In genomic region chrX:18985186-18985435, GRCh38 we compare ENCODE assay signal across 8 cellular contexts. TPM values are rescaled to one million over a fixed set of nuclear protein-coding genes. Genes with fewer than 3 reads are reported as not detected.
A peak's percentile ranks its signal among the peaks of the same experiment; 100 is the strongest.
DNase-seq lines count a peak whose midpoint lies in the region; ATAC-seq, FAIRE-seq and TF ChIP-seq lines count a peak whose summit lies in the region.

No MANE protein-coding gene starts in this region.

- no peaks in the 10 kb centered on the region for H4K20me1 ChIP-seq in MM.1S (ENCODE audit: insufficient read depth, low read length)

- no peak for ATAC-seq in pancreas
- no peak for ATAC-seq in HG02798 (IDR thresholded peaks at IDR 0.05; ENCODE audit: poor library complexity, unreplicated experiment)

- peak overlapping the region; percentile 78 for H3K4me3 ChIP-seq in GM12875 (ENCODE audit: low read depth, low read length)
- H3K4me3 ChIP-seq in MM.1S (ENCODE audit: low read length), result peak overlapping the region; percentile 82
- peak overlapping the region; percentile 81 for H3K4me3 ChIP-seq in endocrine pancreas (ENCODE audit: control insufficient read depth, insufficient read depth, low read length)
- H3K4me3 ChIP-seq in pancreas, result peak overlapping the region; percentile 40 to 61 (median 45)

- H3K27ac ChIP-seq in MM.1S (ENCODE audit: low read length) (peak overlapping the region; percentile 77; the same call in 1 of the 2 replicates), pancreas (peak overlapping the region; percentile 86 to 93 (median 88))

- H3K9me3 ChIP-seq in MM.1S (replicated peaks; ENCODE audit: insufficient read depth, low read length) (no peaks in the 10 kb centered on the region), endocrine pancreas (ENCODE audit: control insufficient read depth, low read length) (no peaks in the 10 kb centered on the region), pancreas (no peaks in the 10 kb centered on the region)

- intact Hi-C loops in pancreas (cut with DNase I), result no loop called here

- H3K9ac ChIP-seq in MM.1S (ENCODE audit: low read length) (peak overlapping the region; percentile 81; the same call in 1 of the 2 replicates), endocrine pancreas (ENCODE audit: control insufficient read depth, insufficient read depth, low read length) (peak overlapping the region; percentile 72)

- H3F3A ChIP-seq in MM.1S (ENCODE audit: insufficient read depth, low read length), result no peaks in the 10 kb centered on the region

- peak overlapping the region; percentile 77 for H3K4me2 ChIP-seq in MM.1S (ENCODE audit: low read depth, low read length)

- no peak for FAIRE-seq in pancreas (lab: Jason Lieb, UNC)

- TF ChIP-seq CTCF in GM12875 (IDR thresholded peaks at IDR 0.05; ENCODE audit: borderline replicate concordance, insufficient read depth, low read depth, low read length) (no peak), MM.1S (IDR thresholded peaks at IDR 0.05; ENCODE audit: low read length) (no peak), pancreas (IDR thresholded peaks at IDR 0.05) (no peak)

- DNase-seq in MM.1S (no peak), pancreas (no peak), SHP77 treated with DMSO at 0.1 percent for 48 hours (lab: John Stamatoyannopoulos, UW) (no peak), NCI-H1092 treated with DMSO at 0.1 percent for 48 hours (lab: John Stamatoyannopoulos, UW) (no peak), KG1 (lab: John Stamatoyannopoulos, UW) (no peak)

- no peaks in the 10 kb centered on the region for H3K36me3 ChIP-seq in MM.1S (replicated peaks; ENCODE audit: insufficient read depth, low read length)
- H3K36me3 ChIP-seq in endocrine pancreas (ENCODE audit: control insufficient read depth, insufficient read depth, low read length), result no peaks in the 10 kb centered on the region
- H3K36me3 ChIP-seq in pancreas, result no peaks in the 10 kb centered on the region

- WGBS in pancreas, 2 donors, result 1 to 37% methylated on average over 4 of the region's 4 CpGs

- peaks cover 22% of the 10 kb centered on the region for H3K79me2 ChIP-seq in MM.1S (ENCODE audit: low read length)

- H3K4me1 ChIP-seq in MM.1S (ENCODE audit: low read length) (no peaks in the 10 kb centered on the region), endocrine pancreas (ENCODE audit: control insufficient read depth, insufficient read depth, low read length) (peaks cover 15% of the 10 kb centered on the region), pancreas (no peaks in the 10 kb centered on the region)

- H3K9me2 ChIP-seq in MM.1S (replicated peaks; ENCODE audit: insufficient read depth, low read length), result no peaks in the 10 kb centered on the region

- H2AFZ ChIP-seq in MM.1S (ENCODE audit: low read length), result peak overlapping the region; percentile 66

- no peaks in the 10 kb centered on the region for H3K27me3 ChIP-seq in MM.1S (replicated peaks; ENCODE audit: insufficient read depth, low read length)
- H3K27me3 ChIP-seq in endocrine pancreas (ENCODE audit: control insufficient read depth, insufficient read depth, low read length), result no peaks in the 10 kb centered on the region
- no peaks in the 10 kb centered on the region for H3K27me3 ChIP-seq in pancreas

RNA-seq across cellular contexts. Expression of gene PHKA2, which starts 1.2 kb away (rescaled TPM):
- total RNA-seq in pancreas, result 10 to 100 TPM; 16.0 to 29.0 (median 21.6) TPM
- 10 to 100 TPM; 44.7 to 72.7 TPM for polyA plus RNA-seq in pancreas
